1 cellular context compared by ENCODE assay signal in the genomic region with DNA sequence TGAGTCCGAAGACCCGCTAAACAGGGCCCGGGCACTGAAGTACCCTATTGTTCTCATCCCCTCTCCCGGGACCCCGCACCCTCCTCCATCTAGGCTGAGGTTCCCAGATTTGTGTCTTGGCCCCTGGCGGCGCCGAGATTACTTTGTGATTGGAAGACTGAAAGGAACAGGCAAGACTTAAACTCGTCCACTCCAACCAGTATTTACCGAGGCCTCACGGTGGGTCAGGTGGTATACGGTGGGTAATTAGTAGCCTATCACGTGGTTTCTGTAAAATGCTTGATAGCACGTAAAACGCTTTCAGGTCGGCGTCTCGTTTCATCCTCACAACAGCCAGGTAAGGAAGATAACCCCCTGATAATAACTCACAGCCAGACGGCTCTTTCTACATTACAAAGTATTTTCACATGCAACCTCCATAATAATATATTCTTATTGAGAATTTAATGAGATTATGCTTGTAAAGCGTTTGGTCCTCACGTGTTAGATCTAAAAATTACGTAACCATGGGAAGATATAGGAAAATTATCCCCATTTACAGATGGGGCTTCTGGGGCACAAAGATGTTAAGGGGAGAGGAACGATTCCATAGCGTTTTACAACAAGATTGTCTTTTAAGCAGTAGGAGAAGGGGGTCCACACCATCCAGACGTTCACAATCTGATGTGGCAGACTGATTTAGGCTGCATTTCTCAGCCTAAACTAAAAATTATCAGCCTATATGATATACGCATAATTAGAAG.
TF ChIP-seq lines count a peak whose summit lies in the region.

No MANE protein-coding gene starts in this region.

TF ChIP-seq in K562, 482 proteins besides CTCF, POLR2A, EP300 and RAD21 (continued from another document):
- TF ChIP-seq, protein P1, sequence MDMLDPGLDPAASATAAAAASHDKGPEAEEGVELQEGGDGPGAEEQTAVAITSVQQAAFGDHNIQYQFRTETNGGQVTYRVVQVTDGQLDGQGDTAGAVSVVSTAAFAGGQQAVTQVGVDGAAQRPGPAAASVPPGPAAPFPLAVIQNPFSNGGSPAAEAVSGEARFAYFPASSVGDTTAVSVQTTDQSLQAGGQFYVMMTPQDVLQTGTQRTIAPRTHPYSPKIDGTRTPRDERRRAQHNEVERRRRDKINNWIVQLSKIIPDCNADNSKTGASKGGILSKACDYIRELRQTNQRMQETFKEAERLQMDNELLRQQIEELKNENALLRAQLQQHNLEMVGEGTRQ (CRISPR knock-in tag; IDR thresholded peaks at IDR 0.05), result peak; percentile 86
- TF ChIP-seq TGIF2 (CRISPR knock-in tag; IDR thresholded peaks at IDR 0.05) (no peak), CBFA2T3 (IDR thresholded peaks at IDR 0.05) (0 out of 2 replicates have a peak, but pooled peaks have one; percentile 13)
